32 cellular contexts compared by ENCODE assay signal in genomic region chr6:8013763-8014162, GRCh38.
"Had no signal": no experiment of that assay in that cellular context is flagged by ENCODE, and none has a peak within 500 bp of the region (broad histone marks: within the 10 kb centered on the region; RNA-seq: fewer than 3 reads in every experiment).

No MANE protein-coding gene starts in this region.

- ATAC-seq: activated CD8-positive, alpha-beta T cell treated with anti-CD3 and anti-CD28 coated beads for 36 hours; activated T-cell treated with anti-CD3 and anti-CD28 coated beads, Interleukin-2, amount 50 U/mL, for 72 hours; activated T-helper 17 cell treated with anti-CD3 and anti-CD28 coated beads, Interleukin-2, amount 50 U/mL, for 72 hours; body of pancreas; PC-3 had no signal

- H3K4me3 ChIP-seq: body of pancreas, breast epithelium, coronary artery, Peyer's patch, SJSA1 had no signal

- DNase-seq: activated CD4-positive, alpha-beta T cell treated with anti-CD3 and anti-CD28 coated beads, Interleukin-2, amount 10 ng/mL, durations not matched to agents 24 days and 14 days; activated CD4-positive, alpha-beta T cell treated with anti-CD3 and anti-CD28 coated beads, Interleukin-2, amount 50 U/mL, for 4 hours; activated CD4-positive, CD25-positive, alpha-beta regulatory T cell; activated CD8-positive, alpha-beta T cell treated with anti-CD3 and anti-CD28 coated beads for 36 hours; activated effector memory CD4-positive, alpha-beta T cell treated with anti-CD3 and anti-CD28 coated beads, Interleukin-2, amount 50 U/mL, for 16 hours; activated naive CD4-positive, alpha-beta T cell; activated naive CD4-positive, alpha-beta T cell treated with anti-CD3 and anti-CD28 coated beads, Interleukin-2, amount 50 U/mL, for 16 hours; activated naive CD8-positive, alpha-beta T cell treated with anti-CD3 and anti-CD28 coated beads for 36 hours; activated T-cell treated with anti-CD3 and anti-CD28 coated beads, Interleukin-2, amount 50 U/mL, for 1 hour; activated T-cell treated with anti-CD3 and anti-CD28 coated beads, Interleukin-2, amount 50 U/mL, for 72 hours; amniotic stem cell; aorta; body of pancreas; MM.1S; NCI-H1092 treated with DMSO at 0.1 percent for 48 hours; NCI-H187; NCI-H2029 treated with DMSO at 0.1 percent for 48 hours; NCI-H2107; NCI-H2227 treated with DMSO at 0.1 percent for 48 hours; NCI-H524 treated with DMSO at 0.1 percent for 48 hours; NCI-H748 treated with DMSO at 0.1 percent for 48 hours; NK-92 treated with Interleukin-12 subunit alpha and Interleukin-12 subunit beta, amount 100 ng/mL, for 24 hours; PC-3; Peyer's patch; RPMI8226; SHP77 treated with DMSO at 0.1 percent for 48 hours; T1000; WERI-Rb-1 had no signal
